8 cellular contexts compared by ENCODE assay signal in the genomic region with DNA sequence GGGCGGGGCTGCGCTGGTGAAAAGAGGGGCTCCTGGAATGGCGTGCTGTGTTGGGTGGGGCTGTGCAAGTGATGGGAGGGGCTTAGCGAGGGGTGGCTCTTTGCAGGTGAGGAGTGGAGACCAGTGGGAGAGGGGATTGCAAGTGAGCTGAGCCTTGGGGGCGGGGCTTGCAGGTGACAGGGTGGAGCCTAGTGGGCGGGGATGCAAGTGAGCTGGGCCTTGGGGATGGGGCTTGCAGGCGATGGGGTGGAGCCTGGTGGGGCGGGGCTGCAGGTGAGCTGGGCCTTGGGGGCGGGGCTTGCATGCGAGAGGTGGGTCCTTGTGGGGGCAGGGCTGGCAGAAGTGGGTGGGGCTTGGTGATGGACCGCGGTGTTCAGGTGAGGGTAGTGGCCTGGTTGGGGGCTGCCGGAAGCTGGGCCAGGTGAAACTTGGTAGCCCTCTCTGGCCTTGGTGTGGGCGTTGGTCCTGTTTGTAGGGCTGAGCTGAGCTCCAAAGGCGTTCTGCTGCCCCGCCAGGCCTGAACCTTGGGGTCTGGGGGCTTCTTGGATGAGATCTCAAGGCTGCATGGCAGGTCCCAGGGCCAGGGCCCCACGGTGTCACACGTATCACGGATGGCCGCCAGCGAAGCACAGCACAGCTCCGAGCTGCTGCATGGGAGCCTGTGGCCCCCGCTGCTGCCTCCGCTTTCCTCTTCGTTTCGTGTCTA. TPM values are rescaled to one million over a fixed set of nuclear protein-coding genes. Genes with fewer than 3 reads are reported as not detected.
DNase-seq lines count a peak whose midpoint lies in the region; ATAC-seq, FAIRE-seq and TF ChIP-seq lines count a peak whose summit lies in the region.

No MANE protein-coding gene starts in this region.

- peaks cover 10 to 37% (median 26%) of the 10 kb centered on the region in 3 donors for H3K4me1 Mint-ChIP-seq in CD8-positive, alpha-beta memory T cell

- H3K4me3 Mint-ChIP-seq in CD8-positive, alpha-beta memory T cell = peak overlapping the region; percentile 67 to 91 (median 83)

- POLR2A ChIA-PET in CD8-positive, alpha-beta memory T cell (lab: Charles Lee) = interaction anchor here (0.7 to 1.2 kb wide), 2 partner anchors 612 to 654 kb away, joined by 5 read pairs; a partner anchor contains a TSS

- ATAC-seq in HG03175 (IDR thresholded peaks at IDR 0.05; ENCODE audit: unreplicated experiment) (peak; percentile 40), esophagus mucosa (peak; percentile 81), omental fat pad (ENCODE audit: low FRiP score) (peak; percentile 11)

- no peak for TF ChIP-seq CTCF in omental fat pad (IDR thresholded peaks at IDR 0.05)

- no peaks in the 10 kb centered on the region for H3K9me3 Mint-ChIP-seq in CD8-positive, alpha-beta memory T cell

- H3K27me3 Mint-ChIP-seq in CD8-positive, alpha-beta memory T cell = peaks cover 0 to 3% of the 10 kb centered on the region in 2 donors

- H3K36me3 Mint-ChIP-seq in CD8-positive, alpha-beta memory T cell = peaks cover 0 to 27% (median 4%) of the 10 kb centered on the region in 3 donors

- H3K27ac Mint-ChIP-seq in CD8-positive, alpha-beta memory T cell = peak overlapping the region; percentile 17 to 95 (median 88)

- no peaks in the 10 kb centered on the region for H3K27me3 ChIP-seq in CD8-positive, alpha-beta memory T cell (ENCODE audit: insufficient read depth, low read length, poor library complexity, severe bottlenecking)
- no peaks in the 10 kb centered on the region for H3K27me3 ChIP-seq in SJCRH30

- CTCF ChIA-PET in CD8-positive, alpha-beta memory T cell (lab: Charles Lee) = interaction anchor here (0.7 to 1.6 kb wide), 2 partner anchors 20 to 24 kb away, joined by 3 to 4 read pairs; no protein-coding TSS in a partner anchor

- DNase-seq in CD8-positive, alpha-beta memory T cell = no peak
- DNase-seq in GM19239 (ENCODE audit: insufficient read length, low spot score) (peak; percentile 41), SJCRH30 (no peak), omental fat pad (ENCODE audit: low spot score) (peak; percentile 43), middle frontal gyrus (ENCODE audit: extremely low spot score, low spot score) (no peak), NOMO-1 treated with DMSO at 0.1 percent for 48 hours (lab: John Stamatoyannopoulos, UW; ENCODE audit: unreplicated experiment) (no peak)

- peaks cover 11% of the 10 kb centered on the region for H3K4me1 ChIP-seq in CD8-positive, alpha-beta memory T cell (ENCODE audit: insufficient read depth, low read length)
- H3K4me1 ChIP-seq in SJCRH30 = peaks cover 13% of the 10 kb centered on the region; the same call in 1 of the 2 replicates

- H3K36me3 ChIP-seq in CD8-positive, alpha-beta memory T cell (ENCODE audit: insufficient read depth, low read length) = peaks cover 16% of the 10 kb centered on the region
- H3K36me3 ChIP-seq in SJCRH30 = peaks cover 4% of the 10 kb centered on the region

- no peak for FAIRE-seq in GM19239 (lab: Jason Lieb, UNC)

- H3K4me3 ChIP-seq in CD8-positive, alpha-beta memory T cell (ENCODE audit: low read length) = peak overlapping the region; percentile 74
- H3K4me3 ChIP-seq in SJCRH30 = peak overlapping the region; percentile 36

- H3K9me3 ChIP-seq in CD8-positive, alpha-beta memory T cell (ENCODE audit: low read length) = no peaks in the 10 kb centered on the region
- H3K9me3 ChIP-seq in SJCRH30 (replicated peaks) = no peaks in the 10 kb centered on the region

- H3K27ac ChIP-seq in CD8-positive, alpha-beta memory T cell (ENCODE audit: low read depth, low read length) = peak overlapping the region; percentile 31
- no peak overlapping the region for H3K27ac ChIP-seq in SJCRH30

RNA-seq across cellular contexts. Expression of a gene that starts 0.7 kb away (rescaled TPM):
- 100 to 1,000 TPM; 132 TPM for total RNA-seq in CD8-positive, alpha-beta memory T cell
- 49.1 TPM for polyA plus RNA-seq in CD8-positive, alpha-beta memory T cell
- total RNA-seq in SJCRH30 (2014; rRNA removed; shearing (Covaris generic)) = 43.0 and 51.4 TPM in 2 replicates
- total RNA-seq in esophagus mucosa = 43.0 TPM
- total RNA-seq in omental fat pad = 100 to 1,000 TPM in 1 of 4 donors, 10 to 100 TPM in 3; 67.6 to 107 (median 74.0) TPM

Comparison
In these comparisons a context has a peak if more than half of its experiments do, and no peak if none do; other contexts are left out.
1. DNase-seq: peak in GM19239 (single experiment) and omental fat pad (single experiment); none in CD8-positive, alpha-beta memory T cell (0 of 5), SJCRH30 (0 of 2), middle frontal gyrus (single experiment) and NOMO-1 treated with DMSO at 0.1 percent for 48 hours (single experiment).
2. ATAC-seq: peak in every context shown above with its lines; median percentile 81 in esophagus mucosa; 40 in HG03175; 11 in omental fat pad.